ENCODE assay signal across 8 cellular contexts in the genomic region with DNA sequence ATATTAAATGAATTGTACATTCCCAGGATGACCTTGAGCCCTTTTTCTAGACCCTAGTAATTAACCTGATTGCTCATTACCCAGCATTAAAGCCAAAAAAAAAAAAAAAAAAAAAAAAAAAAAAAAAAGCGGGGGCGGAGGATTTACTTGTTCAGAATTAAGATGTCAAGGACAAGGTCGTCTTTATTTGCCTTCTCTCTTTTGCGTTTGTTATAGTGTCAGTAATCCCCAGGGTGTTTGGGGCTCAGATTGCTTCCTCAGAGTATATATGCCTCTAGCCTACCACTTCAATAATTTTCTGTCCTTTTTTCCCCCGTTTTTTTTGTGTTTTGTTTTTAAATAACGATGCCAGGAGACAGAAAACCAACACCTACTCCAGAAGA.
DNase-seq lines count a peak whose midpoint lies in the region; ATAC-seq lines count a peak whose summit lies in the region.

No MANE protein-coding gene starts in this region.

- H3K27ac Mint-ChIP-seq in T-helper 1 cell treated with Interleukin-12 subunit alpha and Interleukin-12 subunit beta and Interleukin-4 antibody, amounts not matched to agents 30 μg/mL and 1 μg/mL, for 36 hours: peak overlapping the region; percentile 67

- H3K27me3 ChIP-seq in layer of hippocampus (ENCODE audit: control insufficient read depth, insufficient read depth, low read length): no peaks in the 10 kb centered on the region

- H3K4me1 Mint-ChIP-seq in T-helper 1 cell treated with Interleukin-12 subunit alpha and Interleukin-12 subunit beta and Interleukin-4 antibody, amounts not matched to agents 30 μg/mL and 1 μg/mL, for 36 hours (ENCODE audit: low read depth): peaks cover 38% of the 10 kb centered on the region

- ATAC-seq in HG02610 (IDR thresholded peaks at IDR 0.05; ENCODE audit: unreplicated experiment): peak; percentile 43

- H3K27me3 Mint-ChIP-seq in T-helper 1 cell treated with Interleukin-12 subunit alpha and Interleukin-12 subunit beta and Interleukin-4 antibody, amounts not matched to agents 30 μg/mL and 1 μg/mL, for 36 hours (ENCODE audit: low read depth): no peaks in the 10 kb centered on the region

- DNase-seq in T-helper 1 cell (no peak), NCI-H748 (lab: John Stamatoyannopoulos, UW; ENCODE audit: unreplicated experiment) (peak; percentile 60), NCI-H774 (lab: John Stamatoyannopoulos, UW) (no peak), UCSD-AML1 (lab: John Stamatoyannopoulos, UW; ENCODE audit: unreplicated experiment) (no peak), posterior cingulate gyrus (no peak)

- peak overlapping the region; percentile 69 for H3K4me3 Mint-ChIP-seq in T-helper 1 cell treated with Interleukin-12 subunit alpha and Interleukin-12 subunit beta and Interleukin-4 antibody, amounts not matched to agents 30 μg/mL and 1 μg/mL, for 36 hours

- H3K9me3 Mint-ChIP-seq in T-helper 1 cell treated with Interleukin-12 subunit alpha and Interleukin-12 subunit beta and Interleukin-4 antibody, amounts not matched to agents 30 μg/mL and 1 μg/mL, for 36 hours: no peaks in the 10 kb centered on the region

- intact Hi-C loops in posterior cingulate gyrus (cut with DNase I): loop anchor here (10.0 kb wide), 1 partner anchor 68 kb away; no protein-coding TSS in a partner anchor

- no peaks in the 10 kb centered on the region for H3K36me3 Mint-ChIP-seq in T-helper 1 cell treated with Interleukin-12 subunit alpha and Interleukin-12 subunit beta and Interleukin-4 antibody, amounts not matched to agents 30 μg/mL and 1 μg/mL, for 36 hours (ENCODE audit: low read depth)

- peak overlapping the region; percentile 53 for H3K27ac ChIP-seq in layer of hippocampus (ENCODE audit: low read depth, low read length)
